ENCODE assay signal across 1 cellular context in genomic region chr10:31947144-31947926, GRCh38.
A peak's percentile ranks its signal among the peaks of the same experiment; 100 is the strongest.
TF ChIP-seq lines count a peak whose summit lies in the region.

No MANE protein-coding gene starts in this region.

TF ChIP-seq in liver, 16 proteins besides CTCF, POLR2A, EP300 and RAD21 (continued from another document):
- TF ChIP-seq ZBTB33 (IDR thresholded peaks at IDR 0.05): peak; percentile 41
- TF ChIP-seq SP1 (IDR thresholded peaks at IDR 0.05): no peak
